1 cellular context compared by ENCODE assay signal in the genomic region with DNA sequence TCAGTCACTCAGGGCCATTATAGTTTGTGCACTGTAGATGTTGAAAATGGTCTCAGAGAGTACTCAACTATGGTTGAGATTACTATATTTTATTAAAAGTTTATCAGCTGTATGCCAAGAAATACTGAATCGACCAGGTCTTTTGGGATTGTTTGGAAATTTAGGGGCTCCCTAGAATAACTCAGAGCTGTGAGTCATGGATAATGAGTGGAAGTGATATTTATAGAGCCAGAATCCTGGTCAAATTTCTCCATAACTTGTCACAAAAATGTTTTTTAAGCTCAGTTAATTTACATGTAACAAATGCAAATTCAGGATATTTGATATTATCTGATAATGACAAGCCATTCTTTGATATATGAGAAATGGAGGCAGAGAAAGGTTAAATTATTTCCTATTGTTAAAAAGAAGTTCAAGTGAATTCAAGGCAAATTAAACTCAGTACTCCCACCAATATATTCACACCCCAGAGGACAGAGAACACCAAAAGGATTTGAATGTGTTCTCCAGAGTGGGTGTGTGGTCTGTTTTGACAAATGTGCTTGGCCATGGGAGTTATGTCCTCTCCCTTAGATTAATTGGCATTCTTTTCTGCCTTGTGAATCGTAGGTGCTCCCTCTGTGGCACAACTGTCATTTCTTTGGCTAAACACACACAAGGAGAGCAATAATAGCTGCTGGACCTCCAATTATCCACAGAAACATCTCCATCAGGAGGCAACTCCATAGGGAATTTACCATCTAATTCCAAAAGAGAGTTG.
A peak's percentile ranks its signal among the peaks of the same experiment; 100 is the strongest.
TF ChIP-seq lines count a peak whose summit lies in the region.

No MANE protein-coding gene starts in this region.

TF ChIP-seq in HEK293, 187 proteins besides CTCF, POLR2A, EP300 and RAD21:
- TF ChIP-seq ZIC2 (tag by site-specific recombination; IDR thresholded peaks at IDR 0.05) (peak; percentile 57), ZNF2 (tag by site-specific recombination; IDR thresholded peaks at IDR 0.05) (no peak)
